8 cellular contexts compared by ENCODE assay signal in the genomic region with DNA sequence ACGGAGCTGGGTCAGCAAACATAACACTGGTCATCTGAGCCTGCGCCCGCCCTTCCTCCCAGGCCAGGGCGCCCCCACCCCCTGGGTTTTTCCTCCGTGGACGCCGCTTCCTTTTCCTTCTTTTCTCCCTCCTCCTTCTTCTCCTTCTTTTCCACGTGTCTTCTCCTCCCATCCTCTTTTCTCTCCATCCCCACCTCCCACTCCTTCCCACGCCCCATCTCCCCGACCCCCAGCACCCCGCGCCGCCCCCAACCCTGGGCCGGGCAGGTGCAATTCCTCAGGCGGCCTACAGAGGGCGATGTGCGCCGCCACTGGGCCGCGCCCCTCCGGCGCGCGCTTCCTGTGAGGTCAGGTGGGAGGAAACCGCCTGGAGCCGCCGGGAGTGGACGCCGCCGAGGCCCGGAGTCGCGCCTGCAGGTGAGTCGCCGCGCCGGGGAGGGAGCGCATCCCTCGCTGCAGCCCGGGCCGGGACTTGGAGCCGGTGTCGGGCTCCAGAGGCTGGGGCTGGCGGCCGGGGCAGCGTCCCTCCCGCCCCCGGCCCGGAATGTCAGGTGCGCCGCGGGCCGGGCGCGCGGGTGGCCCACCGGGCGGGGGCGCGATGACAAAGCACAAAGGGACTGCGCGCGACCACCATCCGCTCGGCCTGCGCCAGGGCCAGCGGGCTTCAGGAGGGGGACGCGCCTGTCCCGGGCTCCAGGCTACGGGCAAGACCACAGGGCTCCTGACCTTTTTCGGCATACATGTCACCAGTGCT. TPM values are rescaled to one million over a fixed set of nuclear protein-coding genes. Genes with fewer than 3 reads are reported as not detected.
DNase-seq lines count a peak whose midpoint lies in the region; ATAC-seq and TF ChIP-seq lines count a peak whose summit lies in the region.

A gene with protein sequence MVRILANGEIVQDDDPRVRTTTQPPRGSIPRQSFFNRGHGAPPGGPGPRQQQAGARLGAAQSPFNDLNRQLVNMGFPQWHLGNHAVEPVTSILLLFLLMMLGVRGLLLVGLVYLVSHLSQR (plus strand): TSS at position 351 of the 754 bp plus-strand sequence. CDS start 1,497 bp downstream, outside the sequence.

- peak; percentile 99 for TF ChIP-seq CTCF in natural killer cell (IDR thresholded peaks at IDR 0.05)

- peaks cover 50% of the 10 kb centered on the region for H3K27me3 ChIP-seq in ACC112 (ENCODE audit: insufficient read depth, low read length)

- H3K27me3 Mint-ChIP-seq in natural killer cell (ENCODE audit: low read depth in 2 of 2) = peaks cover 0 to 14% of the 10 kb centered on the region in 2 donors
- peaks cover 31 to 43% of the 10 kb centered on the region in 2 donors for H3K27me3 Mint-ChIP-seq in stimulated activated naive B cell treated with anti-CD40 and anti-IgM and Interleukin-4, amounts not matched to agents 10 μg/mL and 1 μg/mL and 100 μg/mL, for 72 hours

- TF ChIP-seq POLR2A in erythroblast (IDR thresholded peaks at IDR 0.05; ENCODE audit: low read length) = no peak

- H2AFZ ChIP-seq in ACC112 (ENCODE audit: low read length, unreplicated experiment) = peak within 1 kb of the TSS; percentile 67

- H3K36me3 ChIP-seq in ACC112 (ENCODE audit: insufficient read depth, low read length) = no peaks in the 10 kb centered on the region

- peak within 1 kb of the TSS; percentile 68 for H3K4me3 Mint-ChIP-seq in natural killer cell
- peak within 1 kb of the TSS; percentile 49 to 72 for H3K4me3 Mint-ChIP-seq in stimulated activated naive B cell treated with anti-CD40 and anti-IgM and Interleukin-4, amounts not matched to agents 10 μg/mL and 1 μg/mL and 100 μg/mL, for 72 hours

- peak within 1 kb of the TSS; percentile 77 for H3K4me3 ChIP-seq in ACC112 (ENCODE audit: low read depth, low read length)

- no peak within 1 kb of the TSS for H3K27ac ChIP-seq in ACC112 (ENCODE audit: low read depth, low read length)

- H3K4me1 Mint-ChIP-seq in natural killer cell = no peaks in the 10 kb centered on the region
- H3K4me1 Mint-ChIP-seq in stimulated activated naive B cell treated with anti-CD40 and anti-IgM and Interleukin-4, amounts not matched to agents 10 μg/mL and 1 μg/mL and 100 μg/mL, for 72 hours = no peaks in the 10 kb centered on the region

- H3K9me3 Mint-ChIP-seq in natural killer cell = no peaks in the 10 kb centered on the region
- peaks cover 0 to 6% of the 10 kb centered on the region in 2 donors for H3K9me3 Mint-ChIP-seq in stimulated activated naive B cell treated with anti-CD40 and anti-IgM and Interleukin-4, amounts not matched to agents 10 μg/mL and 1 μg/mL and 100 μg/mL, for 72 hours

- no peaks in the 10 kb centered on the region for H3K4me1 ChIP-seq in ACC112 (ENCODE audit: control insufficient read depth, insufficient read depth, low read length, unreplicated experiment)

- DNase-seq in NCI-H345 treated with DMSO at 0.1 percent for 48 hours (lab: John Stamatoyannopoulos, UW; ENCODE audit: unreplicated experiment) (peak; percentile 12), activated T-cell treated with anti-CD3 and anti-CD28 coated beads for 24 hours (ENCODE audit: low read depth) (peak; percentile 63), erythroblast (lab: John Stamatoyannopoulos, UW) (peak; percentile 55 to 65), natural killer cell (peak; percentile 64), SIG-M5 treated with dmso at 0.1 percent for 504 hours (lab: John Stamatoyannopoulos, UW; ENCODE audit: unreplicated experiment) (no peak)
- peak; percentile 36 for DNase-seq in stimulated activated naive B cell treated with anti-CD40 and anti-IgM and Interleukin-4, amounts not matched to agents 10 μg/mL and 1 μg/mL and 100 μg/mL, for 72 hours

- intact Hi-C loops in natural killer cell (cut with micrococcal nuclease) = no loop called here

- no peak within 1 kb of the TSS for H3K27ac Mint-ChIP-seq in natural killer cell
- no peak within 1 kb of the TSS for H3K27ac Mint-ChIP-seq in stimulated activated naive B cell treated with anti-CD40 and anti-IgM and Interleukin-4, amounts not matched to agents 10 μg/mL and 1 μg/mL and 100 μg/mL, for 72 hours

- H3K36me3 Mint-ChIP-seq in natural killer cell = no peaks in the 10 kb centered on the region
- H3K36me3 Mint-ChIP-seq in stimulated activated naive B cell treated with anti-CD40 and anti-IgM and Interleukin-4, amounts not matched to agents 10 μg/mL and 1 μg/mL and 100 μg/mL, for 72 hours = no peaks in the 10 kb centered on the region

- H3K79me2 ChIP-seq in ACC112 (ENCODE audit: control insufficient read depth, insufficient read depth, low read length, unreplicated experiment) = no peaks in the 10 kb centered on the region

- ATAC-seq in GM19397 (IDR thresholded peaks at IDR 0.05; ENCODE audit: unreplicated experiment) (peak; percentile 69), natural killer cell (peak; percentile 87 to 98 (median 98))
- ATAC-seq in stimulated activated naive B cell treated with anti-CD40 and anti-IgM and Interleukin-4, amounts not matched to agents 10 μg/mL and 1 μg/mL and 100 μg/mL, for 72 hours (replicated peaks) = peak; percentile 81 to 87

RNA-seq across cellular contexts. Expression of the gene that starts here (rescaled TPM):
- total RNA-seq in natural killer cell = 1 to 10 TPM in 2 of 3 donors, not detected in 1; 1.1 to 1.3 TPM
